20 cellular contexts compared by ENCODE assay signal in genomic region chr22:50569041-50569459, GRCh38. TPM values are rescaled to one million over a fixed set of nuclear protein-coding genes. Genes with fewer than 3 reads are reported as not detected.
A peak's percentile ranks its signal among the peaks of the same experiment; 100 is the strongest.
DNase-seq lines count a peak whose midpoint lies in the region; ATAC-seq and TF ChIP-seq lines count a peak whose summit lies in the region.
"Had no signal": no experiment of that assay in that cellular context is flagged by ENCODE, and none has a peak within 500 bp of the region (broad histone marks: within the 10 kb centered on the region; RNA-seq: fewer than 3 reads in every experiment).

No MANE protein-coding gene starts in this region.

- intact Hi-C loops in right cardiac atrium (cut with DNase I) = no loop called here
- intact Hi-C loops in left ventricle myocardium inferior (cut with micrococcal nuclease) = no loop called here
- intact Hi-C loops in mucosa of descending colon (cut with DNase I, micrococcal nuclease) = no loop called here

- H2BK5ac ChIP-seq in trophoblast cell (ENCODE audit: low read depth, low read length, poor library complexity) = no peak overlapping the region

- H4K8ac ChIP-seq in trophoblast cell (ENCODE audit: low read depth, low read length) = no peak overlapping the region

- no peak overlapping the region for H3K23ac ChIP-seq in trophoblast cell (ENCODE audit: low read length)

- no peaks in the 10 kb centered on the region for H3K4me1 Mint-ChIP-seq in endodermal cell
- H3K4me1 Mint-ChIP-seq: stimulated activated naive CD8-positive, alpha-beta T cell treated with anti-CD3 and anti-CD28 coated beads, Interleukin-15, amount 100 ng/mL, for 72 hours had no signal

- H3K9me3 ChIP-seq in right cardiac atrium (ENCODE audit: control insufficient read depth, low read length) (no peaks in the 10 kb centered on the region), left ventricle myocardium inferior (replicated peaks) (no peaks in the 10 kb centered on the region), mucosa of descending colon (no peaks in the 10 kb centered on the region), trophoblast cell (ENCODE audit: insufficient read depth, low read depth, low read length) (peaks cover 2% of the 10 kb centered on the region), endodermal cell (ENCODE audit: control insufficient read depth, low read length) (no peaks in the 10 kb centered on the region)
- H3K9me3 ChIP-seq: BE2C, esophagus muscularis mucosa, upper lobe of left lung had no signal

- no peak overlapping the region for H3K27ac ChIP-seq in right cardiac atrium (ENCODE audit: low read length)
- no peak overlapping the region for H3K27ac ChIP-seq in left ventricle myocardium inferior (replicated peaks)
- no peak overlapping the region for H3K27ac ChIP-seq in trophoblast cell (ENCODE audit: low read depth, low read length)
- no peak overlapping the region for H3K27ac ChIP-seq in endodermal cell (ENCODE audit: low read depth, low read length)
- H3K27ac ChIP-seq: esophagus muscularis mucosa, upper lobe of left lung had no signal

- H3K27me3 Mint-ChIP-seq in endodermal cell (ENCODE audit: insufficient read depth) = peaks cover 12% of the 10 kb centered on the region
- H3K27me3 Mint-ChIP-seq: effector memory CD8-positive, alpha-beta T cell; stimulated activated naive CD8-positive, alpha-beta T cell treated with anti-CD3 and anti-CD28 coated beads, Interleukin-15, amount 100 ng/mL, for 72 hours had no signal

- H3K4me1 ChIP-seq in right cardiac atrium (ENCODE audit: control insufficient read depth, insufficient read depth, low read length) (no peaks in the 10 kb centered on the region), left ventricle myocardium inferior (peaks cover 47% of the 10 kb centered on the region), mucosa of descending colon (ENCODE audit: low read depth) (peaks cover 20% of the 10 kb centered on the region), trophoblast cell (ENCODE audit: control insufficient read depth in 1 of 2, insufficient read depth in 2 of 2, low read length in 2 of 2) (no peaks in the 10 kb centered on the region), endodermal cell (ENCODE audit: control insufficient read depth, insufficient read depth, low read length) (no peaks in the 10 kb centered on the region)
- H3K4me1 ChIP-seq: BE2C, upper lobe of left lung had no signal

- no peak overlapping the region for H3K14ac ChIP-seq in trophoblast cell (ENCODE audit: low read length)

- H3K4me3 Mint-ChIP-seq in endodermal cell = no peak overlapping the region
- H3K4me3 Mint-ChIP-seq: effector memory CD8-positive, alpha-beta T cell; stimulated activated naive CD8-positive, alpha-beta T cell treated with anti-CD3 and anti-CD28 coated beads, Interleukin-15, amount 100 ng/mL, for 72 hours had no signal

- no peak overlapping the region for H2AFZ ChIP-seq in trophoblast cell (ENCODE audit: insufficient read depth, low read length, poor library complexity)

- H3K4ac ChIP-seq in trophoblast cell (ENCODE audit: low read depth, low read length) = no peak overlapping the region

- no peaks in the 10 kb centered on the region for H3K79me1 ChIP-seq in trophoblast cell (ENCODE audit: low read length)

- peaks cover 50% of the 10 kb centered on the region for H3K36me3 Mint-ChIP-seq in endodermal cell (ENCODE audit: low read depth)

- H3K27me3 ChIP-seq in right cardiac atrium (ENCODE audit: control insufficient read depth, insufficient read depth) (no peaks in the 10 kb centered on the region), left ventricle myocardium inferior (ENCODE audit: low read depth) (no peaks in the 10 kb centered on the region), trophoblast cell (ENCODE audit: insufficient read depth, low read length) (no peaks in the 10 kb centered on the region), endodermal cell (ENCODE audit: control insufficient read depth, insufficient read depth, low read length, poor library complexity, severe bottlenecking) (peaks cover 9% of the 10 kb centered on the region)
- H3K27me3 ChIP-seq: BE2C, esophagus muscularis mucosa, upper lobe of left lung had no signal

- no peaks in the 10 kb centered on the region for H3K79me2 ChIP-seq in trophoblast cell (ENCODE audit: control insufficient read depth, insufficient read depth, low read length, poor library complexity)

- H4K91ac ChIP-seq in trophoblast cell (ENCODE audit: low read depth, low read length) = no peak overlapping the region

- H3K9me3 Mint-ChIP-seq in endodermal cell = no peaks in the 10 kb centered on the region
- H3K9me3 Mint-ChIP-seq: activated T-helper 2 cell treated with anti-CD3 and anti-CD28 coated beads, Interferon-gamma antibody, Interleukin-2, Interleukin-4, amounts not matched to agents 10 μg/mL and 5 μg/mL and 100 μg/mL, durations not matched to agents 14 hours and 24 hours and 36 hours; effector memory CD8-positive, alpha-beta T cell; stimulated activated naive CD8-positive, alpha-beta T cell treated with anti-CD3 and anti-CD28 coated beads, Interleukin-15, amount 100 ng/mL, for 72 hours had no signal

- no peak overlapping the region for H3K27ac Mint-ChIP-seq in endodermal cell
- H3K27ac Mint-ChIP-seq: activated T-helper 2 cell treated with anti-CD3 and anti-CD28 coated beads, Interferon-gamma antibody, Interleukin-2, Interleukin-4, amounts not matched to agents 10 μg/mL and 5 μg/mL and 100 μg/mL, durations not matched to agents 14 hours and 24 hours and 36 hours; effector memory CD8-positive, alpha-beta T cell; stimulated activated naive CD8-positive, alpha-beta T cell treated with anti-CD3 and anti-CD28 coated beads, Interleukin-15, amount 100 ng/mL, for 72 hours had no signal

- ATAC-seq in right cardiac atrium (no peak), mucosa of descending colon (peak; percentile 41)
- ATAC-seq: effector memory CD8-positive, alpha-beta T cell; stimulated activated naive CD8-positive, alpha-beta T cell treated with anti-CD3 and anti-CD28 coated beads, Interleukin-15, amount 100 ng/mL, for 72 hours had no signal

- peak in 2 of 3 donors; percentile 25 to 55 for DNase-seq in right cardiac atrium
- no peak for DNase-seq in left ventricle myocardium inferior
- peak in 2 of 3 donors; percentile 64 to 66 for DNase-seq in mucosa of descending colon
- no peak for DNase-seq in NCI-H2107 (lab: John Stamatoyannopoulos, UW)
- DNase-seq in trophoblast cell = no peak
- no peak for DNase-seq in endodermal cell
- DNase-seq: activated CD4-positive, alpha-beta T cell treated with anti-CD3 and anti-CD28 coated beads, Interleukin-2, amount 50 U/mL, for 48 hours; activated CD8-positive, alpha-beta memory T cell treated with anti-CD3 and anti-CD28 coated beads, Interleukin-2, amount 50 U/mL, for 48 hours; BE2C; effector memory CD8-positive, alpha-beta T cell; GOT3; hypothalamus; NCI-H187; nucleus accumbens; stimulated activated naive CD8-positive, alpha-beta T cell treated with anti-CD3 and anti-CD28 coated beads, Interleukin-15, amount 100 ng/mL, for 72 hours; upper lobe of left lung had no signal

- no peak overlapping the region for H3K18ac ChIP-seq in trophoblast cell (ENCODE audit: low read length)

- H3K9ac ChIP-seq in trophoblast cell (ENCODE audit: low read length) = no peak overlapping the region
- no peak overlapping the region for H3K9ac ChIP-seq in endodermal cell (ENCODE audit: extremely low read depth, low read length, poor library complexity, severe bottlenecking)

- H3K4me3 ChIP-seq in right cardiac atrium (ENCODE audit: low read length) (no peak overlapping the region), left ventricle myocardium inferior (no peak overlapping the region), mucosa of descending colon (no peak overlapping the region), trophoblast cell (ENCODE audit: low read depth, low read length) (no peak overlapping the region), endodermal cell (ENCODE audit: low read length) (no peak overlapping the region)
- H3K4me3 ChIP-seq: esophagus muscularis mucosa, upper lobe of left lung had no signal

- TF ChIP-seq CTCF in left ventricle myocardium inferior (IDR thresholded peaks at IDR 0.05; ENCODE audit: borderline replicate concordance) (no peak), mucosa of descending colon (IDR thresholded peaks at IDR 0.05) (no peak), endodermal cell (conservative IDR thresholded peaks at IDR 0.05) (no peak)

- WGBS in right cardiac atrium = 82% methylated on average over 8 of the region's 8 CpGs
- no CpG with 5 or more reads among the region's 8 CpGs for WGBS in trophoblast cell (ENCODE audit: extremely low coverage, insufficient coverage, insufficient read length)
- 95 to 99% methylated on average over 7 of the region's 8 CpGs for WGBS in endodermal cell (ENCODE audit: insufficient coverage in 1 of 2, insufficient read length in 1 of 2), 2 experiments

- H3K4me2 ChIP-seq in trophoblast cell (ENCODE audit: low read length) = no peak overlapping the region

- H2BK120ac ChIP-seq in trophoblast cell (ENCODE audit: insufficient read depth, low read length, poor library complexity) = no peak overlapping the region

- H2BK12ac ChIP-seq in trophoblast cell (ENCODE audit: low read length) = no peak overlapping the region

- H2AK5ac ChIP-seq in trophoblast cell (ENCODE audit: low read length) = no peak overlapping the region

- H3K36me3 ChIP-seq in left ventricle myocardium inferior (peaks cover 68% of the 10 kb centered on the region), mucosa of descending colon (ENCODE audit: low read depth) (no peaks in the 10 kb centered on the region), trophoblast cell (ENCODE audit: control insufficient read depth in 1 of 2, insufficient read depth in 2 of 2, low read length in 2 of 2) (peaks cover 57 to 60% of the 10 kb centered on the region in 2 experiments), endodermal cell (ENCODE audit: control insufficient read depth, insufficient read depth, low read length) (peaks cover 62% of the 10 kb centered on the region)

- H4K12ac ChIP-seq in trophoblast cell (ENCODE audit: low read depth, low read length) = no peak overlapping the region

RNA-seq across cellular contexts. Expression of gene SYCE3, which starts 6.3 kb away (rescaled TPM):
- total RNA-seq in right cardiac atrium (not detected), left ventricle myocardium inferior (not detected), mucosa of descending colon (not detected), endodermal cell (under 1 TPM; 0.70 to 0.91 TPM)
- not detected for polyA plus RNA-seq in right cardiac atrium
- 0.53 and 0.62 TPM in 2 replicates for polyA plus RNA-seq in trophoblast cell (2013)
- not detected for polyA plus RNA-seq in endodermal cell (2013, experiment 1 of 2)
- polyA plus RNA-seq in endodermal cell (2013, experiment 2 of 2) = 0.83 TPM
- total RNA-seq: A673, esophagus muscularis mucosa, frontal cortex had no signal

RNA-seq across cellular contexts. Expression of gene CPT1B, which starts 9.2 kb away (rescaled TPM):
- total RNA-seq in right cardiac atrium = 100 to 1,000 TPM; 236 to 290 (median 263) TPM
- 217 TPM for polyA plus RNA-seq in right cardiac atrium
- total RNA-seq in left ventricle myocardium inferior = 394 TPM
- 10 to 100 TPM; 24.5 to 51.6 (median 29.9) TPM for total RNA-seq in mucosa of descending colon
- polyA plus RNA-seq in trophoblast cell (2013) = 18.3 and 19.4 TPM in 2 replicates
- 100 to 1,000 TPM in 1 of 2 donors, 10 to 100 TPM in 1; 83.5 to 105 TPM for total RNA-seq in endodermal cell
- 58.2 TPM for polyA plus RNA-seq in endodermal cell (2013, experiment 1 of 2)
- polyA plus RNA-seq in endodermal cell (2013, experiment 2 of 2) = 46.6 TPM

RNA-seq across cellular contexts. Expression of gene CHKB, which starts 13.6 kb away (rescaled TPM):
- total RNA-seq in right cardiac atrium (10 to 100 TPM; 33.9 to 63.4 (median 42.7) TPM), left ventricle myocardium inferior (36.0 TPM), mucosa of descending colon (10 to 100 TPM; 79.9 to 95.0 (median 80.9) TPM), endodermal cell (100 to 1,000 TPM; 108 TPM)
- polyA plus RNA-seq in right cardiac atrium = 44.5 TPM
- polyA plus RNA-seq in trophoblast cell (2013) = 40.3 and 43.1 TPM in 2 replicates
- polyA plus RNA-seq in endodermal cell (2013, experiment 1 of 2) = 78.8 TPM
- polyA plus RNA-seq in endodermal cell (2013, experiment 2 of 2) = 76.5 TPM

RNA-seq across cellular contexts. Expression of gene KLHDC7B, which starts 23.4 kb away (rescaled TPM):
- under 1 TPM in 3 of 4 donors, not detected in 1; 0.08 to 0.14 (median 0.09) TPM for total RNA-seq in right cardiac atrium
- polyA plus RNA-seq in right cardiac atrium = not detected
- not detected for total RNA-seq in left ventricle myocardium inferior
- 1 to 10 TPM in 1 of 3 donors, under 1 TPM in 1, not detected in 1; 0.55 to 1.7 TPM for total RNA-seq in mucosa of descending colon
- polyA plus RNA-seq in trophoblast cell (2013) = 0.08 and 0.10 TPM in 2 replicates
- total RNA-seq in endodermal cell = not detected
- not detected for polyA plus RNA-seq in endodermal cell (2013, experiment 1 of 2)
- not detected for polyA plus RNA-seq in endodermal cell (2013, experiment 2 of 2)
- total RNA-seq: frontal cortex had no signal

RNA-seq across cellular contexts. Expression of gene MAPK8IP2, which starts 31.5 kb away (rescaled TPM):
- total RNA-seq in right cardiac atrium (under 1 TPM; 0.28 to 0.47 (median 0.38) TPM), left ventricle myocardium inferior (0.33 TPM), mucosa of descending colon (1 to 10 TPM in 1 of 3 donors, under 1 TPM in 2; 0.63 to 4.2 (median 0.64) TPM), endodermal cell (1 to 10 TPM; 1.2 to 1.4 TPM)
- polyA plus RNA-seq in right cardiac atrium = 0.57 TPM
- 0.58 and 0.66 TPM in 2 replicates for polyA plus RNA-seq in trophoblast cell (2013)
- 8.8 TPM for polyA plus RNA-seq in endodermal cell (2013, experiment 1 of 2)
- 7.0 TPM for polyA plus RNA-seq in endodermal cell (2013, experiment 2 of 2)

Comparison
In these comparisons a context has a peak if more than half of its experiments do, and no peak if none do; other contexts are left out.
1. DNase-seq: peak in right cardiac atrium (2 of 3) and mucosa of descending colon (2 of 3); none in left ventricle myocardium inferior (single experiment), NCI-H2107 (single experiment), trophoblast cell (0 of 2) and endodermal cell (single experiment).